Comparison of ENCODE assay signal across 12 cellular contexts in genomic region chr4:77172336-77172735, GRCh38. TPM values are rescaled to one million over a fixed set of nuclear protein-coding genes. Genes with fewer than 3 reads are reported as not detected.
DNase-seq lines count a peak whose midpoint lies in the region; TF ChIP-seq lines count a peak whose summit lies in the region.
"Had no signal": no experiment of that assay in that cellular context is flagged by ENCODE, and none has a peak within 500 bp of the region (broad histone marks: within the 10 kb centered on the region; RNA-seq: fewer than 3 reads in every experiment).

No MANE protein-coding gene starts in this region.

- H3K36me3 ChIP-seq in effector memory CD4-positive, alpha-beta T cell (ENCODE audit: control insufficient read depth, insufficient read depth, low read length) = peaks cover 1% of the 10 kb centered on the region

- H3K4ac ChIP-seq in H9 (ENCODE audit: low read depth, low read length) = no peak overlapping the region

- no peak overlapping the region for H3K4me3 ChIP-seq in effector memory CD4-positive, alpha-beta T cell (ENCODE audit: insufficient read depth, low read depth, low read length, poor library complexity, severe bottlenecking)

- no peak overlapping the region for H3K23ac ChIP-seq in H9 (ENCODE audit: insufficient read length, low read depth, low read length)

- DNase-seq in EH (ENCODE audit: low read depth) (peak; percentile 96), NCI-H226 (peak; percentile 26), epidermal melanocyte (ENCODE audit: insufficient read length, low spot score) (peak; percentile 35), non-pigmented ciliary epithelial cell (ENCODE audit: low read depth) (peak; percentile 85), NCI-H774 (lab: John Stamatoyannopoulos, UW) (no peak), T-helper 1 cell (no peak), H9 (no peak)
- no peak for DNase-seq in effector memory CD4-positive, alpha-beta T cell
- DNase-seq: activated naive CD8-positive, alpha-beta T cell treated with anti-CD3 and anti-CD28 coated beads, Interleukin-2, amount 50 U/mL, for 24 hours; effector CD8-positive, alpha-beta T cell; Right ventricle myocardium superior had no signal

- no peak overlapping the region for H2AFZ ChIP-seq in H9 (ENCODE audit: low read length)

- H4K20me1 ChIP-seq in H9 (ENCODE audit: control insufficient read depth, insufficient read depth, insufficient read length) = no peaks in the 10 kb centered on the region

- no peak overlapping the region for H4K5ac ChIP-seq in H9 (ENCODE audit: insufficient read length, low read depth, low read length)

- H3K23me2 ChIP-seq in H9 (ENCODE audit: insufficient read length, low read depth, low read length, poor library complexity, severe bottlenecking) = no peaks in the 10 kb centered on the region

- peaks cover 8 to 33% (median 31%) of the 10 kb centered on the region in 3 experiments for H3K36me3 Mint-ChIP-seq in H9 (ENCODE audit: insufficient read depth in 1 of 3, low read depth in 3 of 3)

- H3K27me3 Mint-ChIP-seq in H9 (ENCODE audit: low read depth) = peaks cover 54% of the 10 kb centered on the region
- H3K27me3 Mint-ChIP-seq: activated naive CD8-positive, alpha-beta T cell treated with anti-CD3 and anti-CD28 coated beads, Interleukin-2, amount 50 U/mL, for 24 hours had no signal

- H3K56ac ChIP-seq in H9 (ENCODE audit: insufficient read length, low read depth, low read length) = no peak overlapping the region

- WGBS in H9 (ENCODE audit: extremely low coverage, insufficient read length, low lambda C conversion rate) = no CpG with 5 or more reads among the region's 3 CpGs

- H3K4me3 Mint-ChIP-seq in H9 = no peak overlapping the region
- H3K4me3 Mint-ChIP-seq: activated naive CD8-positive, alpha-beta T cell treated with anti-CD3 and anti-CD28 coated beads, Interleukin-2, amount 50 U/mL, for 24 hours had no signal

- peaks cover 25 to 37% of the 10 kb centered on the region in 2 experiments for H3K4me1 Mint-ChIP-seq in H9
- H3K4me1 Mint-ChIP-seq: activated naive CD8-positive, alpha-beta T cell treated with anti-CD3 and anti-CD28 coated beads, Interleukin-2, amount 50 U/mL, for 24 hours had no signal

- H2BK20ac ChIP-seq in H9 (ENCODE audit: low read depth, low read length, poor library complexity, severe bottlenecking) = no peak overlapping the region

- H3K18ac ChIP-seq in H9 (ENCODE audit: insufficient read length, low read depth, low read length) = no peak overlapping the region

- no peak overlapping the region for H2BK120ac ChIP-seq in H9 (ENCODE audit: low read depth, low read length, poor library complexity, severe bottlenecking)

- no peaks in the 10 kb centered on the region for H3K9me3 ChIP-seq in effector memory CD4-positive, alpha-beta T cell (ENCODE audit: control insufficient read depth, low read length)
- H3K9me3 ChIP-seq in H9 (ENCODE audit: control insufficient read depth, low read depth, low read length) = no peaks in the 10 kb centered on the region

- H3T11ph ChIP-seq in H9 (ENCODE audit: low read length) = no peak overlapping the region

- no peaks in the 10 kb centered on the region for H3K27me3 ChIP-seq in effector memory CD4-positive, alpha-beta T cell (replicated peaks; ENCODE audit: control insufficient read depth, insufficient read depth, low read length, poor library complexity, severe bottlenecking)
- peaks cover 13% of the 10 kb centered on the region; the same call in 1 of the 2 replicates for H3K27me3 ChIP-seq in H9 (ENCODE audit: insufficient read depth, low read length)

- no peak overlapping the region for H2AK5ac ChIP-seq in H9 (ENCODE audit: insufficient read length, low read length)

- no peaks in the 10 kb centered on the region for H3K79me2 ChIP-seq in H9 (ENCODE audit: insufficient read depth, low read length)

- H4K8ac ChIP-seq in H9 (replicated peaks; ENCODE audit: insufficient read length, low read depth, low read length) = no peak overlapping the region

- H3K79me1 ChIP-seq in H9 (ENCODE audit: insufficient read depth, low read depth, low read length, poor library complexity, severe bottlenecking) = no peaks in the 10 kb centered on the region

- no peak overlapping the region for H3K4me2 ChIP-seq in H9 (ENCODE audit: insufficient read depth, insufficient read length, low read length)

- H2BK5ac ChIP-seq in H9 (ENCODE audit: insufficient read length, low read length) = no peak overlapping the region

- H3K4me1 ChIP-seq in effector memory CD4-positive, alpha-beta T cell (ENCODE audit: control insufficient read depth, insufficient read depth, low read length, poor library complexity, severe bottlenecking) = no peaks in the 10 kb centered on the region
- H3K4me1 ChIP-seq in H9 (ENCODE audit: insufficient read depth, low read length) = no peaks in the 10 kb centered on the region

- H3K27ac Mint-ChIP-seq in H9 = no peak overlapping the region
- H3K27ac Mint-ChIP-seq: activated naive CD8-positive, alpha-beta T cell treated with anti-CD3 and anti-CD28 coated beads, Interleukin-2, amount 50 U/mL, for 24 hours had no signal

- no peak for TF ChIP-seq CTCF in H9 (conservative IDR thresholded peaks at IDR 0.05)

- H3K27ac ChIP-seq in effector memory CD4-positive, alpha-beta T cell (ENCODE audit: insufficient read depth, low read length, poor library complexity, severe bottlenecking) = no peak overlapping the region
- no peak overlapping the region for H3K27ac ChIP-seq in H9 (ENCODE audit: insufficient read length, low read depth, low read length)
- H3K27ac ChIP-seq: VCaP had no signal

- H2BK15ac ChIP-seq in H9 (ENCODE audit: low read depth, low read length) = no peak overlapping the region

- H3K9me3 Mint-ChIP-seq in H9 = no peaks in the 10 kb centered on the region
- H3K9me3 Mint-ChIP-seq: activated naive CD8-positive, alpha-beta T cell treated with anti-CD3 and anti-CD28 coated beads, Interleukin-2, amount 50 U/mL, for 24 hours had no signal

- H3K14ac ChIP-seq in H9 (ENCODE audit: insufficient read depth, low read length) = no peak overlapping the region

- H4K91ac ChIP-seq in H9 (ENCODE audit: insufficient read length, low read depth, low read length) = no peak overlapping the region

- H2BK12ac ChIP-seq in H9 (ENCODE audit: insufficient read length, low read depth, low read length) = no peak overlapping the region

- no peak overlapping the region for H3K9ac ChIP-seq in H9 (ENCODE audit: extremely low read depth, insufficient read length, low read length)

RNA-seq across cellular contexts. Expression of gene CCNG2, which starts 15.3 kb away (rescaled TPM):
- 9.9 and 10.6 TPM in 2 replicates for total RNA-seq in H9 (2021)

Comparison
In these comparisons a context has a peak if more than half of its experiments do, and no peak if none do; other contexts are left out.
1. DNase-seq: peak in EH (single experiment), NCI-H226 (single experiment), epidermal melanocyte (single experiment) and non-pigmented ciliary epithelial cell (single experiment); none in effector memory CD4-positive, alpha-beta T cell (0 of 3), NCI-H774 (single experiment), T-helper 1 cell (0 of 5) and H9 (single experiment).